In the genomic region with DNA sequence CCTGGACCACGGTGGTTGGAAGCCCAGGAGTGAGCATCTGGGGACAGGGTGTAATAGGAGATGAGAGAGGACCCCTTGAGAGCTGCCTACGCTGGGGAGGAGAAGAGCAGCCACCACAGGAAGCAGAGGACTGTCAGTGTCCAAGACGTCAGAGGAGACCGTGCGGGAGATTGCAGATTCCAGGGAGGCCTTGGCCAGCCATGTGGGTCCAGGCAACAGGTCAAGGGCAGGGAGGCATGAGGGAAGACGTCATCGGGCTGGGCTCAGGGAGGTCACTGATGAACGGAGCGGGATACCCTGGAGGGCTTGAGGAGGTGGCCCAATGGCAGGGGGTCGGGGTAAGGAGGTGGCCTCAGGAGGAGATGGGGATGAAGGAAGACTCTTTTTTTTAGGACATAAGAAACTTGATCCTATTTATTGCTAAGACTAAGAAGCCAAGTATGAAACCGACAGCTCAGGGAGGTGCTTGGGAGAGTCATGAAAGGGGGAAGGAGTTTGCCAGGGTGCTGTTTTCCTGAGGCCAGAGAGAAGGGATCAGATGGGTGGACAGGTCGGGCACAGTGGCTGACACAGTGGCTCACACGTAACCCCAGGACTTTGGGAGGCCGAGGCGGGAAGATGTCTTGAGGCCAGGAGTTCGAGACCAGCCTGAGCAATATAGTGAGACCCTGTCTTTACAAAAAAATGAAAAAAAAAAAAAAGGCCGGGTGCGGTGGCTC, we compare ENCODE assay signal across 8 cellular contexts. TPM values are rescaled to one million over a fixed set of nuclear protein-coding genes. Genes with fewer than 3 reads are reported as not detected.
DNase-seq lines count a peak whose midpoint lies in the region; ATAC-seq, FAIRE-seq and TF ChIP-seq lines count a peak whose summit lies in the region.
"Not testable (repeated sequence)": the region's sequence is repeated elsewhere in the genome, so short reads cannot be mapped to it uniquely, and the experiment has no call there.

No MANE protein-coding gene starts in this region.

- H3K9me3 Mint-ChIP-seq in WTC11; chondrocyte (ENCODE audit: low read depth); stimulated activated naive CD8-positive, alpha-beta T cell treated with anti-CD3 and anti-CD28 coated beads, Interleukin-15, Interleukin-2, amounts not matched to agents 100 ng/mL and 50 ng/mL, for 24 hours: not testable (repeated sequence)

- peak; percentile 60 to 68 for ATAC-seq in A549
- not testable (repeated sequence) for ATAC-seq in WTC11
- ATAC-seq in HepG2, result 0 out of 3 replicates have a peak, but pooled peaks have one; percentile 3

- not testable (repeated sequence) for H3K79me2 ChIP-seq in HepG2 (ENCODE audit: insufficient read depth, low read length)
- H3K79me2 ChIP-seq in parathyroid adenoma, result peaks cover 16% of the 10 kb centered on the region

- not testable (repeated sequence) for H3K36me3 ChIP-seq in cardiac muscle cell; HepG2 (replicated peaks in 1 of 2; ENCODE audit: control insufficient read depth in 1 of 2, insufficient read depth in 2 of 2, low read length in 2 of 2); parathyroid adenoma (ENCODE audit: control insufficient read depth, insufficient read depth, low read length)

- H3K4me1 Mint-ChIP-seq in WTC11 (peaks cover 43% of the 10 kb centered on the region), chondrocyte (ENCODE audit: low read depth) (peaks cover 38% of the 10 kb centered on the region)
- H3K4me1 Mint-ChIP-seq in stimulated activated naive CD8-positive, alpha-beta T cell treated with anti-CD3 and anti-CD28 coated beads, Interleukin-15, Interleukin-2, amounts not matched to agents 100 ng/mL and 50 ng/mL, for 24 hours (ENCODE audit: low read depth), result not testable (repeated sequence)

- peak in 1 of 2 experiments; percentile 45; a peak in 1 of 5 replicates for TF ChIP-seq EP300 in A549 (IDR thresholded peaks at IDR 0.05)
- not testable (repeated sequence) for TF ChIP-seq EP300 in HepG2 (IDR thresholded peaks at IDR 0.05; ENCODE audit: low read depth in 2 of 2, low read length in 2 of 2); HepG2 (CRISPR knock-in tag; IDR thresholded peaks at IDR 0.05; ENCODE audit: borderline replicate concordance)

- intact Hi-C loops in HepG2 (cut with micrococcal nuclease; ENCODE audit: unreplicated experiment), result not testable (repeated sequence)

- H3K27me3 Mint-ChIP-seq in WTC11 (ENCODE audit: low read depth); stimulated activated naive CD8-positive, alpha-beta T cell treated with anti-CD3 and anti-CD28 coated beads, Interleukin-15, Interleukin-2, amounts not matched to agents 100 ng/mL and 50 ng/mL, for 24 hours: not testable (repeated sequence)
- peaks cover 42% of the 10 kb centered on the region for H3K27me3 Mint-ChIP-seq in chondrocyte (ENCODE audit: low read depth)

- not testable (repeated sequence) for TF ChIP-seq POLR2A in A549 (IDR thresholded peaks at IDR 0.05; ENCODE audit: low read length); HepG2 (IDR thresholded peaks at IDR 0.05; ENCODE audit: insufficient read depth in 1 of 2, low read depth in 2 of 2, low read length in 2 of 2)

- not testable (repeated sequence) for H3K4me3 Mint-ChIP-seq in WTC11; chondrocyte (ENCODE audit: unreplicated experiment); stimulated activated naive CD8-positive, alpha-beta T cell treated with anti-CD3 and anti-CD28 coated beads, Interleukin-15, Interleukin-2, amounts not matched to agents 100 ng/mL and 50 ng/mL, for 24 hours

- not testable (repeated sequence) for H2AFZ ChIP-seq in HepG2 (ENCODE audit: low read length); parathyroid adenoma

- 38% methylated on average over 18 of the region's 18 CpGs for WGBS in A549 (ENCODE audit: missing lambda C conversion rate)
- 89% methylated on average over 18 of the region's 18 CpGs for WGBS in HepG2 (ENCODE audit: low lambda C conversion rate)

- FAIRE-seq in A549 (lab: Jason Lieb, UNC); HepG2 (lab: Jason Lieb, UNC): not testable (repeated sequence)

- H3K9ac ChIP-seq in HepG2 (ENCODE audit: insufficient read depth, low read depth, low read length); parathyroid adenoma: not testable (repeated sequence)

- CTCF ChIA-PET in A549 (lab: Yijun Ruan, JAX); WTC11 (lab: Charles Lee); HepG2 (lab: Yijun Ruan, JAX; ENCODE audit: low intra/inter-chr PET ratio, low total read pairs): not testable (repeated sequence)

- in situ Hi-C loops in HepG2 (cut with HindIII; ENCODE audit: extremely low pct_ligation_motif_present, low pct_unique_long_range_greater_than_20kb), result not testable (repeated sequence)

- not testable (repeated sequence) for BruUV-seq in HepG2 (replicated peaks; lab: Mats Ljungman, UMichigan)

- H3K36me3 Mint-ChIP-seq in WTC11; chondrocyte (ENCODE audit: low read depth); stimulated activated naive CD8-positive, alpha-beta T cell treated with anti-CD3 and anti-CD28 coated beads, Interleukin-15, Interleukin-2, amounts not matched to agents 100 ng/mL and 50 ng/mL, for 24 hours (ENCODE audit: low read depth): not testable (repeated sequence)

- peak overlapping the region; percentile 50 for H3K4me2 ChIP-seq in A549
- H3K4me2 ChIP-seq in HepG2 (ENCODE audit: low read depth, low read length); parathyroid adenoma (ENCODE audit: low read length): not testable (repeated sequence)

- H3K27me3 ChIP-seq in cardiac muscle cell; HepG2 (ENCODE audit: control insufficient read depth in 1 of 2, insufficient read depth in 2 of 2, low read length in 2 of 2); parathyroid adenoma (ENCODE audit: control insufficient read depth, insufficient read depth, low read length): not testable (repeated sequence)

- H4K20me1 ChIP-seq in HepG2 (ENCODE audit: insufficient read depth, low read length), result not testable (repeated sequence)

- peak overlapping the region; percentile 82 to 90 for H3K27ac ChIP-seq in A549
- H3K27ac ChIP-seq in cardiac muscle cell, result peak overlapping the region; percentile 88
- H3K27ac ChIP-seq in HepG2 (ENCODE audit: extremely low read length, insufficient read depth, low read length), result not testable (repeated sequence)
- H3K27ac ChIP-seq in parathyroid adenoma, result peak overlapping the region; percentile 87

- not testable (repeated sequence) for TF ChIP-seq CTCF in A549 (IDR thresholded peaks at IDR 0.05); WTC11 (IDR thresholded peaks at IDR 0.05); chondrocyte (IDR thresholded peaks at IDR 0.05); cardiac muscle cell (IDR thresholded peaks at IDR 0.05; ENCODE audit: low read depth, low read length); HepG2 (CRISPR knock-in tag; IDR thresholded peaks at IDR 0.05); parathyroid adenoma (IDR thresholded peaks at IDR 0.05)

- H3K4me3 ChIP-seq in A549; cardiac muscle cell; HepG2 (replicated peaks in 1 of 3; ENCODE audit: insufficient read depth in 1 of 3, low read depth in 2 of 3, low read length in 3 of 3); parathyroid adenoma (ENCODE audit: low read depth, low read length): not testable (repeated sequence)

- not testable (repeated sequence) for H3K9me3 ChIP-seq in A549; cardiac muscle cell (ENCODE audit: low read depth); HepG2 (ENCODE audit: low read length); parathyroid adenoma (ENCODE audit: control insufficient read depth, low read length)

- POLR2A ChIA-PET in A549 (lab: Yijun Ruan, JAX); WTC11 (lab: Charles Lee); HepG2 (lab: Yijun Ruan, JAX): not testable (repeated sequence)

- TF ChIP-seq RAD21 in A549 (conservative IDR thresholded peaks at IDR 0.05 in 1 of 2, IDR thresholded peaks at IDR 0.05 in 1 of 2); HepG2 (CRISPR knock-in tag; IDR thresholded peaks at IDR 0.05): not testable (repeated sequence)

- H3K4me1 ChIP-seq in A549, result peaks cover 78% of the 10 kb centered on the region
- H3K4me1 ChIP-seq in cardiac muscle cell (ENCODE audit: low read depth), result not testable (repeated sequence)
- H3K4me1 ChIP-seq in HepG2 (ENCODE audit: insufficient read depth, low read length), result peaks cover 53% of the 10 kb centered on the region
- H3K4me1 ChIP-seq in parathyroid adenoma, result peaks cover 11% of the 10 kb centered on the region

- peak in 1 of 2 experiments; percentile 85 for DNase-seq in A549 (ENCODE audit: low read depth in 1 of 2, low spot score in 1 of 2)
- peak; percentile 14 for DNase-seq in HK-2 (ENCODE audit: unreplicated experiment)
- not testable (repeated sequence) for DNase-seq in WTC11 (ENCODE audit: low spot score); chondrocyte (ENCODE audit: low spot score); cardiac muscle cell (ENCODE audit: low read depth in 1 of 2, low spot score in 1 of 2); HepG2 (ENCODE audit: low spot score)

- H3K27ac Mint-ChIP-seq in WTC11 (peak overlapping the region; percentile 92), chondrocyte (ENCODE audit: unreplicated experiment) (peak overlapping the region; percentile 66)
- H3K27ac Mint-ChIP-seq in stimulated activated naive CD8-positive, alpha-beta T cell treated with anti-CD3 and anti-CD28 coated beads, Interleukin-15, Interleukin-2, amounts not matched to agents 100 ng/mL and 50 ng/mL, for 24 hours, result peak overlapping the region; percentile 66

RNA-seq across cellular contexts. Expression of a gene that starts 30.5 kb away (rescaled TPM):
- 6.0 and 11.8 TPM in 2 replicates for polyA plus RNA-seq in A549 (2011; rRNA removed)
- polyA plus RNA-seq in A549 (2012; cell fraction: cytosol; rRNA removed), result 9.8 and 19.0 TPM in 2 replicates
- polyA plus RNA-seq in A549 (2012; cell fraction: nucleus; rRNA removed), result 11.2 and 14.7 TPM in 2 replicates
- 4.6 to 5.2 TPM (median 4.8 TPM) in 3 replicates for polyA plus RNA-seq in A549 (2017; fragmentation: RNase III; extraction: RNeasy Plus Mini Kit Qiagen cat#74134 plus additional on column Dnase treatment)
- 67.9 and 89.4 TPM in 2 replicates for polyA minus RNA-seq in A549 (2011; rRNA and poly(A)+ RNA removed)
- 36.5 to 40.1 TPM (median 38.7 TPM) in 3 replicates for total RNA-seq in WTC11 (2021)
- total RNA-seq in chondrocyte, result 9.6 to 16.6 TPM (median 10.3 TPM) in 3 replicates
- total RNA-seq in cardiac muscle cell, result 31.8 and 39.6 TPM in 2 replicates
- 12.0 and 16.3 TPM in 2 replicates for polyA plus RNA-seq in cardiac muscle cell
- 6.5 and 8.7 TPM in 2 replicates for total RNA-seq in HepG2 (2016; rRNA removed; fragmentation: Illumina TruSeq; extraction: Trizol)
- total RNA-seq in HepG2 (2016; cell fraction: cytosol; rRNA removed; fragmentation: Illumina TruSeq; extraction: Trizol; ENCODE audit: low read depth), result 4.8 and 5.0 TPM in 2 replicates
- total RNA-seq in HepG2 (2016; cell fraction: insoluble cytoplasmic fraction; rRNA removed; fragmentation: Illumina TruSeq; extraction: Trizol), result 5.8 and 7.4 TPM in 2 replicates
- total RNA-seq in HepG2 (2016; cell fraction: membrane; rRNA removed; fragmentation: Illumina TruSeq; extraction: Trizol), result 6.3 and 9.5 TPM in 2 replicates
- 6.4 and 6.5 TPM in 2 replicates for total RNA-seq in HepG2 (2016; cell fraction: nucleus; rRNA removed; fragmentation: Illumina TruSeq; extraction: Trizol)
- polyA plus RNA-seq in HepG2 (2011; rRNA removed), result 7.0 and 7.5 TPM in 2 replicates
- 4.4 and 6.3 TPM in 2 replicates for polyA plus RNA-seq in HepG2 (2011; cell fraction: cytosol; rRNA removed)
- 12.2 and 18.7 TPM in 2 replicates for polyA plus RNA-seq in HepG2 (2011; cell fraction: nucleus; rRNA removed)
- polyA plus RNA-seq in HepG2 (2012), result 3.7 and 4.3 TPM in 2 replicates
- 1.2 and 1.6 TPM in 2 replicates for polyA plus RNA-seq in HepG2 (2016; cell fraction: cytosol; fragmentation: Illumina TruSeq; extraction: Trizol; ENCODE audit: low read depth)
- polyA plus RNA-seq in HepG2 (2016; cell fraction: insoluble cytoplasmic fraction; fragmentation: Illumina TruSeq; extraction: Trizol; ENCODE audit: low read depth), result 2.1 and 2.4 TPM in 2 replicates
- polyA plus RNA-seq in HepG2 (2016; cell fraction: membrane; fragmentation: Illumina TruSeq; extraction: Trizol; ENCODE audit: low read depth), result 2.2 and 2.6 TPM in 2 replicates
- 3.6 and 7.2 TPM in 2 replicates for polyA plus RNA-seq in HepG2 (2016; cell fraction: nucleus; fragmentation: Illumina TruSeq; extraction: Trizol; ENCODE audit: insufficient read depth, low read depth)
- polyA minus RNA-seq in HepG2 (2011; rRNA and poly(A)+ RNA removed; ENCODE audit: low replicate concordance), result 68.0 and 68.7 TPM in 2 replicates
- 17.9 and 20.2 TPM in 2 replicates for polyA minus RNA-seq in HepG2 (2011; cell fraction: cytosol; rRNA and poly(A)+ RNA removed)
- 4.1 and 5.0 TPM in 2 replicates for polyA minus RNA-seq in HepG2 (2011; cell fraction: nucleus; rRNA and poly(A)+ RNA removed)
